Comparison of ENCODE assay signal across 14 cellular contexts in genomic region chr19:53098570-53098969, GRCh38. TPM values are rescaled to one million over a fixed set of nuclear protein-coding genes. Genes with fewer than 3 reads are reported as not detected.
"Had no signal": no experiment of that assay in that cellular context is flagged by ENCODE, and none has a peak within 500 bp of the region (broad histone marks: within the 10 kb centered on the region; RNA-seq: fewer than 3 reads in every experiment).

No MANE protein-coding gene starts in this region.

RNA-seq across cellular contexts. Expression of gene ERVV-2, which starts 54.0 kb away (rescaled TPM):
- total RNA-seq: stomach, subcutaneous adipose tissue, suprapubic skin, temporal lobe, testis, thoracic aorta, tibial nerve, transverse colon, upper lobe of left lung, upper lobe of right lung, ureter, urinary bladder, uterus, vagina had no signal
- polyA plus RNA-seq: stomach, urinary bladder had no signal
